1 cellular context compared by ENCODE assay signal in the genomic region with DNA sequence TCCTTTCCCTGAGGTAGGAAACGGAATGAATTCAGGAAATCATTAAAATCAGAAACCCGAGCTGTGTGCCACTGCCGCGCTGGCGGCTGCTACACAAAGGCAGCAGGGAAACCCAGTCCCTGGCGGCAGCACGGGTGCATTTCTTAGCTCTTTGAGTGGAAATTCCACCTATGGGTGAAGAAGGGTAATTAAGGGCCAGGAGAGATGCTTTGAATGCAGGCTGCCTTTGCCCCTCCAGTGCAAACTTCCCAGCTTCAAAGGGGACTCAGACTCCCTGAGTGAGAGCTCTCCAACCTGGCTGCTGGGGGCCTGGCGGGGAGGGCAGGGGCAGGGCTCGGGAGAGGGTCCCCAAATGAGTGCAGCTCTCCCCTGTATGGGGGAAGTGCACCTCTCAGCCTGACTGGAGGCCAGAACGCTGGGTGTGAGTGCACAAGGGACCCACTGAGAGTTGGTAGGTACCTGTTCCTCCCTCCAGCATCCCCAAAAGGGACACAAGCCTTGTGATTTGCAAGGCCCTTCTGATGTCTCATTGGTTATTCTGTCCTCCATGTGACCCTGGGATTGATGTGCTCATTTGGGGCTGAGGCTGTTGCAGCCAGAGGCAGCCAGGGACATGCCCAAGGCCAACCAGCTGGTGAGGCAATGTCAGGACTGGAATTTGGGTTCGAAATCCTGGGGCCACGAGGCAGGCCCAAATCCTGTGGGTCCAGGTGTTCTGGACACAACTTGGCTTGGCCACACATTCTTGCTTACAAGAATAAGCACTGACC.
TF ChIP-seq lines count a peak whose summit lies in the region.

No MANE protein-coding gene starts in this region.

TF ChIP-seq in IMR-90, 13 proteins besides CTCF, POLR2A, EP300 and RAD21 (continued from another document):
- TF ChIP-seq USF2 (IDR thresholded peaks at IDR 0.05; ENCODE audit: low read depth, low read length) (peak; percentile 49; the same call in 1 of the 2 replicates), RFX5 (IDR thresholded peaks at IDR 0.05; ENCODE audit: low read depth, low read length) (no peak), CEBPB (IDR thresholded peaks at IDR 0.05; ENCODE audit: low read depth, low read length) (no peak), MAZ (IDR thresholded peaks at IDR 0.05; ENCODE audit: borderline replicate concordance, low read depth, low read length) (no peak)
